8 cellular contexts compared by ENCODE assay signal in genomic region chr1:65255088-65256050, GRCh38. TPM values are rescaled to one million over a fixed set of nuclear protein-coding genes. Genes with fewer than 3 reads are reported as not detected.
DNase-seq lines count a peak whose midpoint lies in the region; ATAC-seq, FAIRE-seq and TF ChIP-seq lines count a peak whose summit lies in the region.

No MANE protein-coding gene starts in this region.

- H3K79me1 ChIP-seq in H1 (ENCODE audit: low read depth, low read length): no peaks in the 10 kb centered on the region; the same call in 1 of the 2 replicates

- TF ChIP-seq CTCF in A673 (conservative IDR thresholded peaks at IDR 0.05; ENCODE audit: low read depth, low read length) (no peak), H1 (IDR thresholded peaks at IDR 0.05; ENCODE audit: control extremely low read depth in 1 of 3, insufficient read depth in 1 of 3, low read depth in 1 of 3, low read length in 3 of 3) (no peak; a peak in 1 of 4 replicates), mesothelial cell of epicardium (IDR thresholded peaks at IDR 0.05; ENCODE audit: unreplicated experiment) (no peak)

- H3K4me3 ChIP-seq in A673 (ENCODE audit: low read depth, low read length, poor library complexity, severe bottlenecking) (peak overlapping the region; percentile 59), H1 (ENCODE audit: extremely low read depth in 1 of 4, insufficient read depth in 2 of 4, low read depth in 3 of 4, low read length in 4 of 4) (peak overlapping the region; percentile 59 to 75 (median 66))

- H2BK20ac ChIP-seq in H1 (ENCODE audit: low read length): no peak overlapping the region

- POLR2A ChIA-PET in A673 (lab: Charles Lee; ENCODE audit: low non-redundant PET): no interaction called here
- POLR2A ChIA-PET in H1 (lab: Charles Lee; ENCODE audit: partially characterized antibody): interaction anchor here (0.7 to 2.6 kb wide), 6 partner anchors 10 to 54 kb away, joined by 3 to 10 read pairs (median 6); partner anchors contain the start of gene DNAJC6

- 35% methylated on average over 28 of the region's 28 CpGs; no CpG with 5 or more reads in 1 of the 2 experiments for WGBS in H1 (ENCODE audit: extremely low coverage in 1 of 2, insufficient coverage in 1 of 2, insufficient read length in 1 of 2, insufficient replicate concordance in 2 of 2, low coverage in 1 of 2, low lambda C conversion rate in 2 of 2, missing lambda C conversion rate in 1 of 2), 2 experiments

- H3K27ac Mint-ChIP-seq in mesothelial cell of epicardium: peak overlapping the region; percentile 98

- no TSS peak for BruUV-seq in A673 (replicated peaks; lab: Mats Ljungman, UMichigan)

- H3K4me1 ChIP-seq in A673 (ENCODE audit: insufficient read depth, low read length, poor library complexity, severe bottlenecking) (peaks cover 6% of the 10 kb centered on the region), H1 (replicated peaks in 1 of 4; ENCODE audit: control insufficient read depth in 3 of 4, insufficient read depth in 4 of 4, low read length in 3 of 4) (peaks cover 1 to 9% (median 3%) of the 10 kb centered on the region in 4 experiments; a peak in 5 of 7 replicates)

- no peaks in the 10 kb centered on the region for H3K36me3 Mint-ChIP-seq in mesothelial cell of epicardium

- H3K23ac ChIP-seq in H1 (ENCODE audit: insufficient read length): no peak overlapping the region

- no peak for TF ChIP-seq POLR2A in H1 (IDR thresholded peaks at IDR 0.05; ENCODE audit: control extremely low read depth in 1 of 2, low read depth in 2 of 2, low read length in 2 of 2)

- no peak for TF ChIP-seq EP300 in H1 (IDR thresholded peaks at IDR 0.05; ENCODE audit: borderline replicate concordance in 1 of 2, low read depth in 2 of 2, low read length in 2 of 2)

- H2BK15ac ChIP-seq in H1 (ENCODE audit: low read length): no peak overlapping the region

- H2BK12ac ChIP-seq in H1 (ENCODE audit: low read depth, low read length): 0 out of 2 replicates have a peak overlapping the region, but pooled peaks have one; percentile 75

- peak overlapping the region; percentile 82 for H2AFZ ChIP-seq in H1 (ENCODE audit: low read length)

- H3K14ac ChIP-seq in H1 (ENCODE audit: insufficient read length): no peak overlapping the region

- H3K36me3 ChIP-seq in A673 (ENCODE audit: insufficient read depth, low read length, poor library complexity, severe bottlenecking) (no peaks in the 10 kb centered on the region), H1 (ENCODE audit: control insufficient read depth in 2 of 4, insufficient read depth in 4 of 4, low read length in 3 of 4) (no peaks in the 10 kb centered on the region)

- H3K9me3 ChIP-seq in A673 (ENCODE audit: low read depth, low read length, poor library complexity, severe bottlenecking): no peaks in the 10 kb centered on the region
- H3K9me3 ChIP-seq in H1 (ENCODE audit: insufficient read depth in 2 of 2, low read depth in 1 of 2, low read length in 1 of 2): no peaks in the 10 kb centered on the region

- H3K27ac ChIP-seq in A673 (ENCODE audit: low read depth, low read length, poor library complexity, severe bottlenecking): no peak overlapping the region
- no peak overlapping the region for H3K27ac ChIP-seq in H1 (ENCODE audit: low read depth, low read length)

- no peak overlapping the region for H3K56ac ChIP-seq in H1 (replicated peaks; ENCODE audit: insufficient read length, low read depth, low read length)

- intact Hi-C loops in A673 (cut with micrococcal nuclease; ENCODE audit: unreplicated experiment): no loop called here

- CTCF ChIA-PET in A673 (lab: Charles Lee) (interaction anchor here (0.6 kb wide), 1 partner anchor 19 kb away, joined by 4 read pairs; no protein-coding TSS in a partner anchor), H1 (lab: Charles Lee; ENCODE audit: partially characterized antibody) (interaction anchor here (1.0 to 1.7 kb wide), 10 partner anchors 9 to 432 kb away, joined by 3 to 7 read pairs (median 4); partner anchors contain the start of gene DNAJC6)

- TF ChIP-seq RAD21 in H1 (IDR thresholded peaks at IDR 0.05 in 1 of 2, conservative IDR thresholded peaks at IDR 0.05 in 1 of 2; ENCODE audit: low read depth in 2 of 2, low read length in 2 of 2): no peak

- H2BK120ac ChIP-seq in H1 (replicated peaks; ENCODE audit: low read depth, low read length): no peak overlapping the region

- no peak overlapping the region for H3K4ac ChIP-seq in H1 (replicated peaks; ENCODE audit: insufficient read length, low read depth, low read length)

- H3K79me2 ChIP-seq in H1 (ENCODE audit: control insufficient read depth in 1 of 2, insufficient read depth in 2 of 2, low read length in 2 of 2): no peaks in the 10 kb centered on the region

- H2AK5ac ChIP-seq in H1 (ENCODE audit: low read depth, low read length): no peak overlapping the region

- peak overlapping the region; percentile 79 to 94 for H3K4me2 ChIP-seq in H1 (ENCODE audit: insufficient read depth in 1 of 2, low read depth in 2 of 2, low read length in 2 of 2)

- H3K27me3 ChIP-seq in A673 (replicated peaks; ENCODE audit: insufficient read depth, low read depth, low read length, poor library complexity) (peaks cover 13% of the 10 kb centered on the region), H1 (replicated peaks in 1 of 4; ENCODE audit: control insufficient read depth in 3 of 4, extremely low read depth in 1 of 4, insufficient read depth in 3 of 4, low read length in 3 of 4) (peaks cover 0 to 18% (median 12%) of the 10 kb centered on the region in 4 experiments; a peak in 6 of 7 replicates)

- peaks cover 28% of the 10 kb centered on the region for H3K4me1 Mint-ChIP-seq in mesothelial cell of epicardium

- peaks cover 0 to 5% of the 10 kb centered on the region in 2 experiments for H4K20me1 ChIP-seq in H1 (replicated peaks in 1 of 2; ENCODE audit: control insufficient read depth in 1 of 2, insufficient read depth in 2 of 2, low read length in 2 of 2)

- DNase-seq in A673 (ENCODE audit: low spot score): no peak
- DNase-seq in RKO (ENCODE audit: low spot score): peak; percentile 55
- DNase-seq in H1 (ENCODE audit: low read depth in 1 of 2, low spot score in 2 of 2): peak in 1 of 2 experiments; percentile 58
- peak in 1 of 2 experiments; percentile 49 for DNase-seq in mesothelial cell of epicardium (ENCODE audit: low spot score in 2 of 2, unreplicated experiment in 2 of 2)
- peak; percentile 18 for DNase-seq in urothelium cell line (ENCODE audit: low spot score)
- no peak for DNase-seq in germinal center (ENCODE audit: low spot score)

- H3K9me3 Mint-ChIP-seq in mesothelial cell of epicardium: no peaks in the 10 kb centered on the region

- H4K91ac ChIP-seq in H1 (replicated peaks; ENCODE audit: insufficient read length, low read length): no peak overlapping the region

- peak overlapping the region; percentile 71; the same call in 1 of the 2 replicates for H3K18ac ChIP-seq in H1 (ENCODE audit: extremely low read depth, low read length)

- H4K5ac ChIP-seq in H1 (ENCODE audit: insufficient read length, low read depth, low read length): no peak overlapping the region

- peak overlapping the region; percentile 91 for H3K4me3 Mint-ChIP-seq in mesothelial cell of epicardium

- H4K8ac ChIP-seq in H1 (ENCODE audit: extremely low read depth, insufficient read depth, low read length): no peak overlapping the region

- H3K27me3 Mint-ChIP-seq in mesothelial cell of epicardium (ENCODE audit: low read depth): peaks cover 2% of the 10 kb centered on the region

- FAIRE-seq in H1 (lab: Jason Lieb, UNC) (no peak), urothelium cell line (lab: Jason Lieb, UNC) (no peak)

- peaks cover 13% of the 10 kb centered on the region for H3K23me2 ChIP-seq in H1 (ENCODE audit: low read depth, low read length)

- H2BK5ac ChIP-seq in H1 (ENCODE audit: low read depth, low read length): no peak overlapping the region

- ATAC-seq in GM18511 (IDR thresholded peaks at IDR 0.05; ENCODE audit: unreplicated experiment): peak; percentile 4
- no peak for ATAC-seq in GM18520 (IDR thresholded peaks at IDR 0.05; ENCODE audit: unreplicated experiment)

- peak overlapping the region in 3 of 4 experiments; percentile 34 to 52 (median 42); a peak in 5 of 7 replicates for H3K9ac ChIP-seq in H1 (replicated peaks in 1 of 4; ENCODE audit: extremely low read depth in 1 of 4, low read depth in 3 of 4, low read length in 3 of 4)

TF ChIP-seq in H1, 55 proteins besides CTCF, POLR2A, EP300 and RAD21:
- TF ChIP-seq RXRA (IDR thresholded peaks at IDR 0.05; ENCODE audit: insufficient read depth, low read depth, low read length) (no peak), TAF1 (IDR thresholded peaks at IDR 0.05; ENCODE audit: low read depth, low read length) (0 out of 2 replicates have a peak, but pooled peaks have one; percentile 35), SUZ12 (IDR thresholded peaks at IDR 0.05; ENCODE audit: low read length) (peak; percentile 53; the same call in 1 of the 2 replicates), NRF1 (IDR thresholded peaks at IDR 0.05; ENCODE audit: low read depth, low read length) (no peak), EZH2 (IDR thresholded peaks at IDR 0.05; ENCODE audit: low read depth, low read length, severe bottlenecking) (peak; percentile 56), YY1 (IDR thresholded peaks at IDR 0.05; ENCODE audit: low read depth, low read length) (peak; percentile 79)

RNA-seq across cellular contexts. Expression of gene DNAJC6, which starts 54.0 kb away (rescaled TPM):
- total RNA-seq in A673 (2021): 1.1 and 1.3 TPM in 2 replicates
- 3.0 and 3.7 TPM in 2 replicates for total RNA-seq in H1 (2021; fragmentation: NEBNext Ultra II Directional; extraction: Animal tissue kit (Norgen Biotek cat#: 25700))
- 1.6 and 2.3 TPM in 2 replicates for polyA plus RNA-seq in H1 (2011; rRNA removed)
- polyA plus RNA-seq in H1 (2011; cell fraction: cytosol; rRNA removed): 2.0 TPM
- polyA plus RNA-seq in H1 (2011; cell fraction: nucleus; rRNA removed): 3.4 TPM
- polyA plus RNA-seq in H1 (2012, experiment 1 of 2): 1.9 to 2.5 TPM (median 2.4 TPM) in 4 replicates
- polyA plus RNA-seq in H1 (2012, experiment 2 of 2): 0.12 TPM
- 1.9 TPM for polyA plus RNA-seq in H1 (2013, experiment 1 of 2)
- 1.6 TPM for polyA plus RNA-seq in H1 (2013, experiment 2 of 2)
- 7.9 and 8.6 TPM in 2 replicates for polyA minus RNA-seq in H1 (2011; rRNA and poly(A)+ RNA removed)
- polyA minus RNA-seq in H1 (2011; cell fraction: cytosol; rRNA and poly(A)+ RNA removed): 5.2 TPM
- polyA minus RNA-seq in H1 (2011; cell fraction: nucleus; rRNA and poly(A)+ RNA removed): 16.4 TPM
- total RNA-seq in mesothelial cell of epicardium: 18.1 to 20.3 TPM (median 19.4 TPM) in 3 replicates

Comparison
In these comparisons a context has a peak if more than half of its experiments do, and no peak if none do; other contexts are left out.
1. DNase-seq: peak in RKO (single experiment) and urothelium cell line (single experiment); none in A673 (single experiment) and germinal center (single experiment).